In the genomic region with DNA sequence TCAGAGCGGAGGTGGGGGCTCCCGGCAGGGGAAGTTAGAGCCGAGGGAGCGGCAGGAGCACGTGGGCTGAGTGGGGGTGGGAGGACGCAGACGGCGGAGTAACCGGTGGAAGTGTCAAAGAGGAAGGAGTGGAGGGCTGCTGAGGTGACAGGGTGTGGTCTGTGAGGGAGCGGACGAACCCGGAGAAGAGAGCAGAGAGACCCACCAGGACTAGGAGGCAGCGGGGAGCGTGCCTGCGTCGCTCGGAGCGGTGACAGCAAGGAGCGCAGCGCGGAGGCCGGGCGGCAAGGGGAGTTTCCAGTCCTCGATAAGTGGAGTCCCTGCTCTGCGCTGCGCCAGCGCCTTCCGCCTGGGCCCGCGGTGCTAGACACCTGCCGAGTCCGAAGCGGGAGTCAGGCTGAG, we compare ENCODE assay signal across 9 cellular contexts.
DNase-seq lines count a peak whose midpoint lies in the region; ATAC-seq and TF ChIP-seq lines count a peak whose summit lies in the region.
"Had no signal": no experiment of that assay in that cellular context is flagged by ENCODE, and none has a peak within 500 bp of the region (broad histone marks: within the 10 kb centered on the region; RNA-seq: fewer than 3 reads in every experiment).

No MANE protein-coding gene starts in this region.

- H3K36me3 ChIP-seq in esophagus muscularis mucosa = no peaks in the 10 kb centered on the region

- no peaks in the 10 kb centered on the region for H3K9me3 ChIP-seq in esophagus muscularis mucosa

- ATAC-seq in omental fat pad (ENCODE audit: low FRiP score) = peak; percentile 68

- no peak for TF ChIP-seq EP300 in esophagus muscularis mucosa (IDR thresholded peaks at IDR 0.05)

- H3K4me3 ChIP-seq in esophagus muscularis mucosa = peak overlapping the region; percentile 53 to 60 (median 54)

- no peak overlapping the region for H3K27ac ChIP-seq in esophagus muscularis mucosa (replicated peaks in 1 of 4)

- peaks cover 0 to 48% (median 20%) of the 10 kb centered on the region in 4 donors for H3K27me3 ChIP-seq in esophagus muscularis mucosa

- TF ChIP-seq POLR2A in esophagus muscularis mucosa (IDR thresholded peaks at IDR 0.05; ENCODE audit: low read depth) = no peak

- peaks cover 16 to 25% (median 18%) of the 10 kb centered on the region in 4 donors for H3K4me1 ChIP-seq in esophagus muscularis mucosa

- DNase-seq in NCI-H446 (lab: John Stamatoyannopoulos, UW) = peak; percentile 53 to 66
- no peak for DNase-seq in NCI-H446 treated with DMSO at 0.1 percent for 48 hours (lab: John Stamatoyannopoulos, UW)
- DNase-seq in NCI-H748 (lab: John Stamatoyannopoulos, UW; ENCODE audit: unreplicated experiment) = peak; percentile 81
- no peak for DNase-seq in esophagus muscularis mucosa (ENCODE audit: extremely low spot score)
- no peak for DNase-seq in omental fat pad (ENCODE audit: low spot score)
- no peak for DNase-seq in kidney glomerular epithelial cell (lab: John Stamatoyannopoulos, UW)
- DNase-seq in germinal center (ENCODE audit: low spot score) = no peak
- no peak for DNase-seq in Kasumi-1 (lab: John Stamatoyannopoulos, UW)
- DNase-seq: DND-41 had no signal

- intact Hi-C loops in esophagus muscularis mucosa (cut with DNase I) = no loop called here

- TF ChIP-seq CTCF in esophagus muscularis mucosa (IDR thresholded peaks at IDR 0.05) (no peak), omental fat pad (IDR thresholded peaks at IDR 0.05) (no peak)

- 4% methylated on average over 33 of the region's 33 CpGs for WGBS in esophagus muscularis mucosa

Comparison
In these comparisons a context has a peak if more than half of its experiments do, and no peak if none do; other contexts are left out.
1. DNase-seq: peak in NCI-H446 (2 of 2) and NCI-H748 (single experiment); none in NCI-H446 treated with DMSO at 0.1 percent for 48 hours (single experiment), esophagus muscularis mucosa (single experiment), omental fat pad (single experiment), kidney glomerular epithelial cell (single experiment), germinal center (single experiment) and Kasumi-1 (0 of 2).